18 cellular contexts compared by ENCODE assay signal in the genomic region with DNA sequence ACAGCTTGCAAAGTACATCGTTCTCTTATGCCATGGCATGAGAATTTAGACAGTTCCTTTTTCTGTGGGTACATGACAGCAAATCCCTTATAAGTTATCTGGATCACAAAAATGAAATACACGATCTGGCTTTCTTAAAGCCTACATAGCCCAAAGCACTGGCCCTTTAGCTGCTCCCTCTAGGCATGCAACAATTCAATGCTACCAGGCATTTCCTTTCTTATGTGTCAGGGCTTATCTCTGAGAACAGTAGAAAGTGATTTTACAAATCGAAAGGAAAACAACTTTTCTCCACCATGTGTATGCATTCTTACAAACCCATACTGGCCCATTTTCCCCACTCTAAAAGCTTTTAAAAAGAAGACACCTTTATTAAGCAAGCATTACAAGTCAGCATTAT.
A peak's percentile ranks its signal among the peaks of the same experiment; 100 is the strongest.
DNase-seq lines count a peak whose midpoint lies in the region; ATAC-seq, FAIRE-seq and TF ChIP-seq lines count a peak whose summit lies in the region.
"Had no signal": no experiment of that assay in that cellular context is flagged by ENCODE, and none has a peak within 500 bp of the region (broad histone marks: within the 10 kb centered on the region; RNA-seq: fewer than 3 reads in every experiment).

No MANE protein-coding gene starts in this region.

- no peak for FAIRE-seq in K562 (lab: Jason Lieb, UNC)
- FAIRE-seq: GM12892 had no signal

- no peak overlapping the region for H2BK120ac ChIP-seq in mesendoderm (ENCODE audit: low read depth, low read length)

- no peak overlapping the region for H3K27ac Mint-ChIP-seq in CD14-positive monocyte
- H3K27ac Mint-ChIP-seq: CD8-positive, alpha-beta memory T cell had no signal

- H3K4me3 Mint-ChIP-seq in CD14-positive monocyte, result peak overlapping the region; percentile 35 to 58
- H3K4me3 Mint-ChIP-seq: CD8-positive, alpha-beta memory T cell had no signal

- no peak; the same call in 2 of the 3 replicates for ATAC-seq in K562
- no peak for ATAC-seq in GM21737 (IDR thresholded peaks at IDR 0.05; ENCODE audit: unreplicated experiment)
- ATAC-seq in HG03097 (IDR thresholded peaks at IDR 0.05; ENCODE audit: low FRiP score, unreplicated experiment), result no peak
- ATAC-seq in GM18498 (IDR thresholded peaks at IDR 0.05; ENCODE audit: unreplicated experiment), result no peak

- peaks cover 0 to 6% (median 6%) of the 10 kb centered on the region in 3 donors for H3K27me3 Mint-ChIP-seq in CD14-positive monocyte (ENCODE audit: low read depth in 3 of 3)

- no peaks in the 10 kb centered on the region for H3K79me1 ChIP-seq in mesendoderm (ENCODE audit: low read length)

- no peak overlapping the region for H2AK5ac ChIP-seq in mesendoderm (ENCODE audit: low read length)

- H3K56ac ChIP-seq in mesendoderm (ENCODE audit: low read length), result no peak overlapping the region

- no peaks in the 10 kb centered on the region for H3K79me2 ChIP-seq in MM.1S (ENCODE audit: low read length)
- no peaks in the 10 kb centered on the region for H3K79me2 ChIP-seq in K562 (ENCODE audit: control insufficient read depth, insufficient read depth, low read length)
- H3K79me2 ChIP-seq in mesendoderm (ENCODE audit: control insufficient read depth, insufficient read depth, low read length), result no peaks in the 10 kb centered on the region

- TF ChIP-seq CTCF in CD14-positive monocyte (IDR thresholded peaks at IDR 0.05) (no peak), MM.1S (IDR thresholded peaks at IDR 0.05; ENCODE audit: low read length) (no peak), K562 (IDR thresholded peaks at IDR 0.05 in 2 of 3, conservative IDR thresholded peaks at IDR 0.05 in 1 of 3; ENCODE audit: insufficient read depth in 2 of 3, low read depth in 1 of 3, low read length in 3 of 3) (no peak)

- H3K4me1 ChIP-seq in MM.1S (ENCODE audit: low read length) (no peaks in the 10 kb centered on the region), K562 (replicated peaks in 1 of 2; ENCODE audit: control insufficient read depth in 2 of 2, insufficient read depth in 2 of 2, low read length in 2 of 2) (no peaks in the 10 kb centered on the region), mesendoderm (ENCODE audit: control insufficient read depth, low read depth, low read length) (peaks cover 6% of the 10 kb centered on the region)
- H3K4me1 ChIP-seq: HAP-1 had no signal

- H3K4me2 ChIP-seq in MM.1S (ENCODE audit: low read depth, low read length) (no peak overlapping the region), K562 (ENCODE audit: insufficient read depth, low read length) (no peak overlapping the region), mesendoderm (ENCODE audit: low read length) (no peak overlapping the region)

- no peaks in the 10 kb centered on the region for H4K20me1 ChIP-seq in MM.1S (ENCODE audit: insufficient read depth, low read length)
- no peaks in the 10 kb centered on the region for H4K20me1 ChIP-seq in K562 (replicated peaks; ENCODE audit: control insufficient read depth, insufficient read depth, low read length)

- DNase-seq in CD14-positive monocyte (ENCODE audit: low spot score) (no peak), MM.1S (peak; percentile 6), K562 (ENCODE audit: extremely low read depth in 1 of 4, low spot score in 3 of 4) (no peak), mesendoderm (peak; percentile 59)
- DNase-seq: Caco-2; CD8-positive, alpha-beta memory T cell; DND-41; GDM1; GOT3; IMR-90; KG1 had no signal

- no peak overlapping the region for H2AFZ ChIP-seq in MM.1S (ENCODE audit: low read length)
- no peak overlapping the region for H2AFZ ChIP-seq in K562 (ENCODE audit: low read depth, low read length)

- no peak for TF ChIP-seq POLR2A in K562 (conservative IDR thresholded peaks at IDR 0.05)

- H3K9me1 ChIP-seq in K562 (ENCODE audit: control insufficient read depth, insufficient read depth, low read length), result no peaks in the 10 kb centered on the region

- H3K9me3 Mint-ChIP-seq in CD14-positive monocyte, result peaks cover 0 to 2% (median 0%) of the 10 kb centered on the region in 7 donors

- no peak overlapping the region for H3K27ac ChIP-seq in MM.1S (ENCODE audit: low read length)
- no peak overlapping the region for H3K27ac ChIP-seq in K562 (ENCODE audit: extremely low read depth, low read depth, low read length)
- H3K27ac ChIP-seq in mesendoderm (ENCODE audit: low read depth, low read length), result no peak overlapping the region
- H3K27ac ChIP-seq: 22Rv1, HL-60 had no signal

- H3K4me3 ChIP-seq in MM.1S (ENCODE audit: low read length), result no peak overlapping the region
- H3K4me3 ChIP-seq in K562, result no peak overlapping the region
- no peak overlapping the region for H3K4me3 ChIP-seq in mesendoderm (ENCODE audit: low read length)
- H3K4me3 ChIP-seq: HAP-1 had no signal

- H3K36me3 ChIP-seq in MM.1S (replicated peaks; ENCODE audit: insufficient read depth, low read length) (no peaks in the 10 kb centered on the region), K562 (ENCODE audit: control insufficient read depth, insufficient read depth, low read length) (no peaks in the 10 kb centered on the region), mesendoderm (ENCODE audit: control insufficient read depth, insufficient read depth, low read length) (no peaks in the 10 kb centered on the region)
- H3K36me3 ChIP-seq: HAP-1 had no signal

- no peak overlapping the region for H4K5ac ChIP-seq in mesendoderm (ENCODE audit: low read length)

- H2BK5ac ChIP-seq in mesendoderm (ENCODE audit: low read length), result no peak overlapping the region

- H3K9me3 ChIP-seq in MM.1S (replicated peaks; ENCODE audit: insufficient read depth, low read length) (no peaks in the 10 kb centered on the region), K562 (replicated peaks; ENCODE audit: control insufficient read depth, insufficient read depth, low read depth, low read length) (no peaks in the 10 kb centered on the region)
- H3K9me3 ChIP-seq: Caco-2, HAP-1 had no signal

- no TSS peak for BruUV-seq in K562 (replicated peaks; lab: Mats Ljungman, UMichigan)

- H4K8ac ChIP-seq in mesendoderm (ENCODE audit: low read depth, low read length), result no peak overlapping the region

- no peaks in the 10 kb centered on the region for H3K27me3 ChIP-seq in MM.1S (replicated peaks; ENCODE audit: insufficient read depth, low read length)
- H3K27me3 ChIP-seq in K562 (ENCODE audit: control insufficient read depth in 2 of 2, insufficient read depth in 2 of 2, low read length in 2 of 2), result no peaks in the 10 kb centered on the region
- H3K27me3 ChIP-seq in mesendoderm (ENCODE audit: insufficient read depth, low read length, poor library complexity), result no peaks in the 10 kb centered on the region

- H3K36me3 Mint-ChIP-seq in CD14-positive monocyte, result no peaks in the 10 kb centered on the region
- H3K36me3 Mint-ChIP-seq: CD8-positive, alpha-beta memory T cell had no signal

- no peak overlapping the region for H3K18ac ChIP-seq in mesendoderm (ENCODE audit: low read length)

- in situ Hi-C loops in K562 (cut with MboI), result no loop called here

- H3K9me2 ChIP-seq in MM.1S (replicated peaks; ENCODE audit: insufficient read depth, low read length), result no peaks in the 10 kb centered on the region

- no peak for TF ChIP-seq RAD21 in K562 (CRISPR knock-in tag; conservative IDR thresholded peaks at IDR 0.05 in 1 of 2, IDR thresholded peaks at IDR 0.05 in 1 of 2)

- intact Hi-C loops in CD14-positive monocyte (cut with micrococcal nuclease) (no loop called here), K562 (cut with micrococcal nuclease) (no loop called here)

- CTCF ChIA-PET in K562 (lab: Yijun Ruan, JAX; ENCODE audit: low intra/inter-chr PET ratio), result no interaction called here

- H2BK15ac ChIP-seq in mesendoderm (replicated peaks; ENCODE audit: low read depth), result no peak overlapping the region

- H3F3A ChIP-seq in MM.1S (ENCODE audit: insufficient read depth, low read length), result no peaks in the 10 kb centered on the region

- H3K9ac ChIP-seq in MM.1S (ENCODE audit: low read length) (no peak overlapping the region), K562 (ENCODE audit: insufficient read depth in 1 of 2, low read depth in 2 of 2, low read length in 2 of 2) (no peak overlapping the region), mesendoderm (ENCODE audit: low read length) (no peak overlapping the region)

- POLR2A ChIA-PET in K562 (lab: Yijun Ruan, JAX), result interaction anchor here (0.7 kb wide), 1 partner anchor 157 kb away, joined by 3 read pairs; no protein-coding TSS in a partner anchor

- H3K4ac ChIP-seq in mesendoderm (ENCODE audit: low read depth, low read length), result peak overlapping the region; percentile 3

- no peak for TF ChIP-seq EP300 in K562 (IDR thresholded peaks at IDR 0.05; ENCODE audit: low read length)

- H3K4me1 Mint-ChIP-seq in CD14-positive monocyte, result peaks cover 4% of the 10 kb centered on the region
- H3K4me1 Mint-ChIP-seq: CD8-positive, alpha-beta memory T cell had no signal

- 40% methylated on average over 3 of the region's 3 CpGs for WGBS in K562 (ENCODE audit: insufficient coverage, low coverage, missing lambda C conversion rate)
- no CpG with 5 or more reads among the region's 3 CpGs for WGBS in mesendoderm (ENCODE audit: extremely low coverage, insufficient coverage, low lambda C conversion rate)

- no peak overlapping the region for H3K23ac ChIP-seq in mesendoderm (ENCODE audit: low read length)

TF ChIP-seq in K562, 482 proteins besides CTCF, POLR2A, EP300 and RAD21:
- TF ChIP-seq PYGO2 (tag; IDR thresholded peaks at IDR 0.05) (0 out of 2 replicates have a peak, but pooled peaks have one; percentile 14), ETV6 (IDR thresholded peaks at IDR 0.05; ENCODE audit: borderline replicate concordance in 1 of 2, low read depth in 2 of 2, low read length in 1 of 2) (no peak), ETV6 (CRISPR knock-in tag; IDR thresholded peaks at IDR 0.05; ENCODE audit: borderline replicate concordance) (no peak), MAFF (IDR thresholded peaks at IDR 0.05; ENCODE audit: low read length) (no peak), CBFA2T3 (IDR thresholded peaks at IDR 0.05) (0 out of 2 replicates have a peak, but pooled peaks have one; percentile 7)

Comparison
In these comparisons a context has a peak if more than half of its experiments do, and no peak if none do; other contexts are left out.
1. DNase-seq: peak in MM.1S (single experiment) and mesendoderm (single experiment); none in CD14-positive monocyte (single experiment) and K562 (0 of 4).